In the genomic region with DNA sequence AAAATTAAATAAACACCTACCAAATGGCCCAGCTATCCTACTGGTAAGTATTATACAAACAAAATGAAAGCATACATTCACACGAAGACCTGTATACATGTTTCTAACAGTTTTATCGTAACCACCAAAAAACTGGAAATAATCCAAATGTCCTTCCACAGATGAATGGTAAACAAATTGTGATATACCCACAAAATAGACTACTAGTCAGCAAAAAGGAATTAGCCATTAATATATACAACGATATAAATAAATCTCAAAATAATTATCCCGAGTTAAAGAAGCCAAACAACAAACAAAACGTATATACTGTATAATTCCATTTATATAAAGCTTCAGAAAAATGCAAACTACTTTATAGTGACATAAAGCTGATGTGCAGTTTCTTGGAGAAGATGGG, we compare ENCODE assay signal across 34 cellular contexts.
DNase-seq lines count a peak whose midpoint lies in the region; ATAC-seq, FAIRE-seq and TF ChIP-seq lines count a peak whose summit lies in the region.
"Had no signal": no experiment of that assay in that cellular context is flagged by ENCODE, and none has a peak within 500 bp of the region (broad histone marks: within the 10 kb centered on the region; RNA-seq: fewer than 3 reads in every experiment).

No MANE protein-coding gene starts in this region.

- 37% methylated on average over 5 of the region's 5 CpGs for WGBS in HepG2 (ENCODE audit: low lambda C conversion rate)
- WGBS in right lobe of liver (ENCODE audit: insufficient coverage, low coverage, low lambda C conversion rate, missing lambda C conversion rate): 66% methylated on average over 5 of the region's 5 CpGs
- 31% methylated on average over 5 of the region's 5 CpGs for WGBS in A549 (ENCODE audit: missing lambda C conversion rate)
- WGBS in IMR-90 (ENCODE audit: extremely low coverage in 2 of 2, insufficient read length in 1 of 2), 2 experiments: no CpG with 5 or more reads among the region's 5 CpGs
- WGBS in K562 (ENCODE audit: insufficient coverage, low coverage, missing lambda C conversion rate): 0% methylated on average over 5 of the region's 5 CpGs

- TF ChIP-seq POLR2A in HepG2 (IDR thresholded peaks at IDR 0.05; ENCODE audit: insufficient read depth in 1 of 2, low read depth in 2 of 2, low read length in 2 of 2): no peak
- TF ChIP-seq POLR2A in right lobe of liver (IDR thresholded peaks at IDR 0.05): no peak
- TF ChIP-seq POLR2A in A549 (IDR thresholded peaks at IDR 0.05; ENCODE audit: low read length): no peak
- TF ChIP-seq POLR2A in IMR-90 (IDR thresholded peaks at IDR 0.05; ENCODE audit: low read depth, low read length): no peak
- no peak for TF ChIP-seq POLR2A in K562 (conservative IDR thresholded peaks at IDR 0.05)
- no peak for TF ChIP-seq POLR2A in GM18505 (IDR thresholded peaks at IDR 0.05; ENCODE audit: borderline replicate concordance, extremely low read depth, insufficient read depth, insufficient read length)

- no peaks in the 10 kb centered on the region for H4K20me1 ChIP-seq in HepG2 (ENCODE audit: insufficient read depth, low read length)
- no peaks in the 10 kb centered on the region for H4K20me1 ChIP-seq in IMR-90 (ENCODE audit: insufficient read depth, low read length)
- no peaks in the 10 kb centered on the region for H4K20me1 ChIP-seq in K562 (replicated peaks; ENCODE audit: control insufficient read depth, insufficient read depth, low read length)
- H4K20me1 ChIP-seq: BLaER1; BLaER1 treated with 17β-estradiol and CSF1 and Interleukin-3, amounts not matched to agents 10 nM and 100 nM had no signal

- H3K9me3 ChIP-seq in HepG2 (ENCODE audit: low read length) (no peaks in the 10 kb centered on the region), right lobe of liver (no peaks in the 10 kb centered on the region), A549 (no peaks in the 10 kb centered on the region), IMR-90 (ENCODE audit: control insufficient read depth, insufficient read depth, low read length) (no peaks in the 10 kb centered on the region), K562 (replicated peaks; ENCODE audit: control insufficient read depth, insufficient read depth, low read depth, low read length) (no peaks in the 10 kb centered on the region), HAP-1 (no peaks in the 10 kb centered on the region)
- H3K9me3 ChIP-seq: BE2C, Caco-2 had no signal

- no peak overlapping the region for H3K56ac ChIP-seq in IMR-90 (ENCODE audit: extremely low read depth, insufficient read depth, low read length)

- H3K79me2 ChIP-seq in HepG2 (ENCODE audit: insufficient read depth, low read length) (no peaks in the 10 kb centered on the region), K562 (ENCODE audit: control insufficient read depth, insufficient read depth, low read length) (no peaks in the 10 kb centered on the region)

- TF ChIP-seq EP300 in HepG2 (IDR thresholded peaks at IDR 0.05; ENCODE audit: low read depth in 2 of 2, low read length in 2 of 2) (no peak), HepG2 (CRISPR knock-in tag; IDR thresholded peaks at IDR 0.05; ENCODE audit: borderline replicate concordance) (no peak), A549 (IDR thresholded peaks at IDR 0.05) (no peak), K562 (IDR thresholded peaks at IDR 0.05; ENCODE audit: low read length) (no peak)

- CTCF ChIA-PET in HepG2 (lab: Yijun Ruan, JAX; ENCODE audit: low intra/inter-chr PET ratio, low total read pairs): no interaction called here
- CTCF ChIA-PET in A549 (lab: Yijun Ruan, JAX): no interaction called here
- CTCF ChIA-PET in IMR-90 (lab: Yijun Ruan, JAX): no interaction called here
- CTCF ChIA-PET in K562 (lab: Yijun Ruan, JAX; ENCODE audit: low intra/inter-chr PET ratio): no interaction called here

- no peak overlapping the region for H4K91ac ChIP-seq in IMR-90 (ENCODE audit: insufficient read depth, low read depth, low read length)

- H3K18ac ChIP-seq in IMR-90 (ENCODE audit: low read depth, low read length): no peak overlapping the region

- H3K4me2 ChIP-seq in HepG2 (ENCODE audit: low read depth, low read length) (no peak overlapping the region), A549 (no peak overlapping the region), IMR-90 (ENCODE audit: low read depth, low read length) (no peak overlapping the region), K562 (ENCODE audit: insufficient read depth, low read length) (no peak overlapping the region)
- H3K4me2 ChIP-seq: BLaER1; BLaER1 treated with 17β-estradiol and CSF1 and Interleukin-3, amounts not matched to agents 10 nM and 100 nM had no signal

- no peak overlapping the region for H4K5ac ChIP-seq in IMR-90 (ENCODE audit: low read depth, low read length)

- H3K9me1 ChIP-seq in IMR-90 (ENCODE audit: insufficient read depth, low read length): no peaks in the 10 kb centered on the region
- H3K9me1 ChIP-seq in K562 (ENCODE audit: control insufficient read depth, insufficient read depth, low read length): no peaks in the 10 kb centered on the region

- BruUV-seq in HepG2 (replicated peaks; lab: Mats Ljungman, UMichigan) (no TSS peak), IMR-90 (replicated peaks; lab: Mats Ljungman, UMichigan) (no TSS peak), K562 (replicated peaks; lab: Mats Ljungman, UMichigan) (no TSS peak)

- H3K4me3 ChIP-seq in HepG2 (replicated peaks in 1 of 3; ENCODE audit: insufficient read depth in 1 of 3, low read depth in 2 of 3, low read length in 3 of 3) (no peak overlapping the region), right lobe of liver (no peak overlapping the region), A549 (no peak overlapping the region), IMR-90 (ENCODE audit: insufficient read depth, low read depth, low read length) (no peak overlapping the region), K562 (no peak overlapping the region), HAP-1 (no peak overlapping the region)
- H3K4me3 ChIP-seq: BLaER1; BLaER1 treated with 17β-estradiol and CSF1 and Interleukin-3, amounts not matched to agents 10 nM and 100 nM had no signal

- H4K8ac ChIP-seq in IMR-90 (ENCODE audit: low read depth in 2 of 2, low read length in 2 of 2): no peak overlapping the region

- no peak overlapping the region for H2BK120ac ChIP-seq in IMR-90 (ENCODE audit: low read depth, low read length)

- H2AFZ ChIP-seq in HepG2 (ENCODE audit: low read length) (no peak overlapping the region), IMR-90 (replicated peaks; ENCODE audit: low read length, poor library complexity) (no peak overlapping the region), K562 (ENCODE audit: low read depth, low read length) (no peak overlapping the region)

- H3K27ac ChIP-seq in HepG2 (ENCODE audit: extremely low read length, insufficient read depth, low read length): no peak overlapping the region
- no peak overlapping the region for H3K27ac ChIP-seq in right lobe of liver
- no peak overlapping the region for H3K27ac ChIP-seq in A549
- no peak overlapping the region for H3K27ac ChIP-seq in IMR-90 (ENCODE audit: insufficient read depth, low read length)
- no peak overlapping the region for H3K27ac ChIP-seq in K562 (ENCODE audit: extremely low read depth, low read depth, low read length)
- H3K27ac ChIP-seq: 22Rv1; BLaER1; BLaER1 treated with 17β-estradiol and CSF1 and Interleukin-3, amounts not matched to agents 10 nM and 100 nM; C4-2B had no signal

- no peak overlapping the region for H2AK9ac ChIP-seq in IMR-90 (replicated peaks; ENCODE audit: low read depth, low read length, poor library complexity)

- H3K23ac ChIP-seq in IMR-90 (ENCODE audit: low read depth, low read length): no peak overlapping the region

- H3K36me3 ChIP-seq in HepG2 (replicated peaks in 1 of 2; ENCODE audit: control insufficient read depth in 1 of 2, insufficient read depth in 2 of 2, low read length in 2 of 2) (no peaks in the 10 kb centered on the region), right lobe of liver (no peaks in the 10 kb centered on the region), IMR-90 (ENCODE audit: control insufficient read depth, insufficient read depth, low read length) (no peaks in the 10 kb centered on the region), K562 (ENCODE audit: control insufficient read depth, insufficient read depth, low read length) (no peaks in the 10 kb centered on the region), HAP-1 (replicated peaks) (no peaks in the 10 kb centered on the region)
- H3K36me3 ChIP-seq: BE2C; BLaER1; BLaER1 treated with 17β-estradiol and CSF1 and Interleukin-3, amounts not matched to agents 10 nM and 100 nM had no signal

- no peak overlapping the region for H3K4ac ChIP-seq in IMR-90 (ENCODE audit: low read depth, low read length)

- no peak overlapping the region for H3K14ac ChIP-seq in IMR-90 (replicated peaks; ENCODE audit: low read depth, low read length)

- H3K27me3 ChIP-seq in HepG2 (ENCODE audit: control insufficient read depth in 1 of 2, insufficient read depth in 2 of 2, low read length in 2 of 2) (no peaks in the 10 kb centered on the region), right lobe of liver (no peaks in the 10 kb centered on the region), IMR-90 (ENCODE audit: control insufficient read depth, insufficient read depth, low read length) (no peaks in the 10 kb centered on the region), K562 (ENCODE audit: control insufficient read depth in 2 of 2, insufficient read depth in 2 of 2, low read length in 2 of 2) (no peaks in the 10 kb centered on the region), HAP-1 (ENCODE audit: low read depth) (no peaks in the 10 kb centered on the region; the same call in 1 of the 2 replicates)
- H3K27me3 ChIP-seq: BLaER1; BLaER1 treated with 17β-estradiol and CSF1 and Interleukin-3, amounts not matched to agents 10 nM and 100 nM had no signal

- H3K4me1 ChIP-seq in HepG2 (ENCODE audit: insufficient read depth, low read length): no peaks in the 10 kb centered on the region
- H3K4me1 ChIP-seq in right lobe of liver: no peaks in the 10 kb centered on the region
- H3K4me1 ChIP-seq in A549: no peaks in the 10 kb centered on the region
- no peaks in the 10 kb centered on the region for H3K4me1 ChIP-seq in IMR-90 (ENCODE audit: control insufficient read depth, insufficient read depth, low read length)
- no peaks in the 10 kb centered on the region for H3K4me1 ChIP-seq in K562 (replicated peaks in 1 of 2; ENCODE audit: control insufficient read depth in 2 of 2, insufficient read depth in 2 of 2, low read length in 2 of 2)
- H3K4me1 ChIP-seq in HAP-1: peaks cover 7% of the 10 kb centered on the region
- H3K4me1 ChIP-seq: BE2C; BLaER1; BLaER1 treated with 17β-estradiol and CSF1 and Interleukin-3, amounts not matched to agents 10 nM and 100 nM; Caco-2 had no signal

- H2BK5ac ChIP-seq in IMR-90 (ENCODE audit: low read depth, low read length, poor library complexity, severe bottlenecking): no peak overlapping the region

- no peak for TF ChIP-seq CTCF in HepG2 (CRISPR knock-in tag; IDR thresholded peaks at IDR 0.05)
- no peak for TF ChIP-seq CTCF in right lobe of liver (IDR thresholded peaks at IDR 0.05)
- no peak for TF ChIP-seq CTCF in A549 (IDR thresholded peaks at IDR 0.05)
- TF ChIP-seq CTCF in IMR-90 (conservative IDR thresholded peaks at IDR 0.05; ENCODE audit: low read depth, low read length): no peak
- TF ChIP-seq CTCF in K562 (IDR thresholded peaks at IDR 0.05 in 2 of 3, conservative IDR thresholded peaks at IDR 0.05 in 1 of 3; ENCODE audit: insufficient read depth in 2 of 3, low read depth in 1 of 3, low read length in 3 of 3): no peak

- no peak for FAIRE-seq in HepG2 (lab: Jason Lieb, UNC)
- FAIRE-seq in A549 (lab: Jason Lieb, UNC): no peak
- FAIRE-seq in K562 (lab: Jason Lieb, UNC): no peak
- FAIRE-seq: A204.1, D721Med had no signal

- no peak for TF ChIP-seq RAD21 in HepG2 (CRISPR knock-in tag; IDR thresholded peaks at IDR 0.05)
- TF ChIP-seq RAD21 in A549 (conservative IDR thresholded peaks at IDR 0.05 in 1 of 2, IDR thresholded peaks at IDR 0.05 in 1 of 2): no peak
- TF ChIP-seq RAD21 in IMR-90 (IDR thresholded peaks at IDR 0.05; ENCODE audit: low read length): no peak
- no peak for TF ChIP-seq RAD21 in K562 (CRISPR knock-in tag; conservative IDR thresholded peaks at IDR 0.05 in 1 of 2, IDR thresholded peaks at IDR 0.05 in 1 of 2)

- in situ Hi-C loops in HepG2 (cut with HindIII; ENCODE audit: extremely low pct_ligation_motif_present, low pct_unique_long_range_greater_than_20kb) (no loop called here), IMR-90 (cut with MboI; ENCODE audit: low sequenced_read_pairs) (no loop called here), K562 (cut with MboI) (no loop called here), HAP-1 (cut with MboI; ENCODE audit: low sequenced_read_pairs) (no loop called here)

- H2BK15ac ChIP-seq in IMR-90 (ENCODE audit: low read depth, low read length): no peak overlapping the region

- POLR2A ChIA-PET in HepG2 (lab: Yijun Ruan, JAX) (no interaction called here), A549 (lab: Yijun Ruan, JAX) (no interaction called here), IMR-90 (lab: Charles Lee; ENCODE audit: unreplicated experiment) (no interaction called here), K562 (lab: Yijun Ruan, JAX) (no interaction called here)

- dilution Hi-C loops in IMR-90 (cut with HindIII; ENCODE audit: low sequenced_read_pairs, unreplicated experiment): no loop called here

- no peaks in the 10 kb centered on the region for H3K79me1 ChIP-seq in IMR-90 (ENCODE audit: low read depth in 1 of 2, low read length in 2 of 2)

- intact Hi-C loops in HepG2 (cut with micrococcal nuclease; ENCODE audit: unreplicated experiment) (no loop called here), right lobe of liver (cut with DNase I) (no loop called here), IMR-90 (cut with micrococcal nuclease) (no loop called here), K562 (cut with micrococcal nuclease) (no loop called here)

- H2BK20ac ChIP-seq in IMR-90 (ENCODE audit: low read depth, low read length): no peak overlapping the region

- ATAC-seq in HepG2 (no peak), right lobe of liver (no peak), A549 (no peak), IMR-90 (ENCODE audit: low read depth) (no peak), K562 (no peak), GM18505 (IDR thresholded peaks at IDR 0.05; ENCODE audit: unreplicated experiment) (no peak), HG03095 (IDR thresholded peaks at IDR 0.05; ENCODE audit: unreplicated experiment) (no peak)
- ATAC-seq: CD8-positive, alpha-beta T cell had no signal

- no peak overlapping the region for H2AK5ac ChIP-seq in IMR-90 (ENCODE audit: low read depth, low read length)

- H3K9ac ChIP-seq in HepG2 (ENCODE audit: insufficient read depth, low read depth, low read length) (no peak overlapping the region), IMR-90 (ENCODE audit: low read depth, low read length) (no peak overlapping the region), K562 (ENCODE audit: insufficient read depth in 1 of 2, low read depth in 2 of 2, low read length in 2 of 2) (no peak overlapping the region)
- H3K9ac ChIP-seq: BLaER1; BLaER1 treated with 17β-estradiol and CSF1 and Interleukin-3, amounts not matched to agents 10 nM and 100 nM had no signal

- DNase-seq in HepG2 (ENCODE audit: low spot score): no peak
- DNase-seq in right lobe of liver: no peak
- DNase-seq in A549 (ENCODE audit: low read depth in 1 of 2, low spot score in 1 of 2): no peak
- DNase-seq in IMR-90: no peak
- no peak for DNase-seq in K562 (ENCODE audit: extremely low read depth in 1 of 4, low spot score in 3 of 4)
- no peak for DNase-seq in HAP-1 (ENCODE audit: low spot score in 2 of 2)
- DNase-seq: 8988T; ACHN; AML-193; BE2C; C1 segment of cervical spinal cord; Caco-2; Calu3; CD4-positive, alpha-beta memory T cell; CD4-positive, alpha-beta T cell; CD4-positive, CD25-positive, alpha-beta regulatory T cell; CD8-positive, alpha-beta memory T cell; CD8-positive, alpha-beta T cell; COR-L47; DMS 273 treated with DMSO at 0.1 percent for 48 hours; DMS153; DMS53; DMS79; DMS79 treated with DMSO at 0.1 percent for 48 hours; DND-41; EL had no signal
